In the genomic region with DNA sequence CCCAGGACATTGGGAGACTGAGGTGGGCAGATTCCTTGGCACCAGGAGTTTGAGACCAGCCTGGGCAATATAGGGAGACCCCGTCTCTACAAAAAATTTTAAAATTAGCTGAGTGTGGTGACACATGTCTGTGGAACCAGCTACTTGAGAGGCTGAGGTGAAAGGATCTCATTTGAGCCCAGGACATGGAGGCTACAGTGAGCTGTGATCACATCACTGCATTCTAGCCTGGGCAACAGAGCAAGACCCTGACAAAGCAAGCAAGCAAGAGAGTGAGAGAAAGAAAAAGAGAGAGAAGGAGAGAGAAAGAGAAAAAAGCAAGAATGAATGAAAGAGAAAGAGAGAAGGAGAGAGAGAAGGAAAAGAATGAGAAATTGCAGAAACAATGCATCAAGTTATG, we compare ENCODE assay signal across 24 cellular contexts. TPM values are rescaled to one million over a fixed set of nuclear protein-coding genes. Genes with fewer than 3 reads are reported as not detected.
A peak's percentile ranks its signal among the peaks of the same experiment; 100 is the strongest.
DNase-seq lines count a peak whose midpoint lies in the region; ATAC-seq and TF ChIP-seq lines count a peak whose summit lies in the region.
"Had no signal": no experiment of that assay in that cellular context is flagged by ENCODE, and none has a peak within 500 bp of the region (broad histone marks: within the 10 kb centered on the region; RNA-seq: fewer than 3 reads in every experiment).

No MANE protein-coding gene starts in this region.

- H3K9me3 Mint-ChIP-seq in activated naive CD8-positive, alpha-beta T cell treated with anti-CD3 and anti-CD28 coated beads, Interleukin-2, amount 10 ng/mL, durations not matched to agents 7 days and 5 days, result no peaks in the 10 kb centered on the region
- H3K9me3 Mint-ChIP-seq in activated naive CD8-positive, alpha-beta T cell treated with anti-CD3 and anti-CD28 coated beads, Interleukin-2, amount 50 U/mL, for 24 hours, result no peaks in the 10 kb centered on the region
- no peaks in the 10 kb centered on the region for H3K9me3 Mint-ChIP-seq in activated T-helper 1 cell treated with anti-CD3 and anti-CD28 coated beads, Interleukin-12 subunit alpha, Interleukin-12 subunit beta, Interleukin-2, Interleukin-4 antibody, amounts not matched to agents 30 ng/mL and 10 ng/mL and 1 ng/mL, durations not matched to agents 14 hours and 24 hours and 36 hours
- no peaks in the 10 kb centered on the region for H3K9me3 Mint-ChIP-seq in central memory CD8-positive, alpha-beta T cell
- H3K9me3 Mint-ChIP-seq: CD8-positive, alpha-beta memory T cell had no signal

- DNase-seq in activated naive CD8-positive, alpha-beta T cell treated with anti-CD3 and anti-CD28 coated beads, Interleukin-2, amount 10 ng/mL, durations not matched to agents 7 days and 5 days, result no peak
- no peak for DNase-seq in activated naive CD8-positive, alpha-beta T cell treated with anti-CD3 and anti-CD28 coated beads, Interleukin-2, amount 50 U/mL, for 24 hours
- no peak for DNase-seq in activated T-helper 1 cell treated with anti-CD3 and anti-CD28 coated beads, Interleukin-12 subunit alpha, Interleukin-12 subunit beta, Interleukin-2, Interleukin-4 antibody, amounts not matched to agents 30 ng/mL and 10 ng/mL and 1 ng/mL, durations not matched to agents 14 hours and 24 hours and 36 hours (ENCODE audit: low spot score)
- DNase-seq in central memory CD8-positive, alpha-beta T cell (ENCODE audit: low spot score in 2 of 2), result no peak
- DNase-seq in anterior cingulate cortex (lab: John Stamatoyannopoulos, UW), result no peak
- no peak for DNase-seq in SIG-M5 (lab: John Stamatoyannopoulos, UW)
- DNase-seq in OCI-LY7 (ENCODE audit: low spot score), result no peak
- DNase-seq: CD8-positive, alpha-beta memory T cell; DMS 273 treated with DMSO at 0.1 percent for 48 hours; DMS79; EL; GDM1; HCEC 1CT; IMR-90; MM.1S; NCI-H2029; NCI-H226; NCI-H510A; OCI-M1; SK-N-SH had no signal

- H3K4me3 Mint-ChIP-seq in activated naive CD8-positive, alpha-beta T cell treated with anti-CD3 and anti-CD28 coated beads, Interleukin-2, amount 10 ng/mL, durations not matched to agents 7 days and 5 days, result no peak overlapping the region
- no peak overlapping the region for H3K4me3 Mint-ChIP-seq in activated naive CD8-positive, alpha-beta T cell treated with anti-CD3 and anti-CD28 coated beads, Interleukin-2, amount 50 U/mL, for 24 hours
- no peak overlapping the region for H3K4me3 Mint-ChIP-seq in activated T-helper 1 cell treated with anti-CD3 and anti-CD28 coated beads, Interleukin-12 subunit alpha, Interleukin-12 subunit beta, Interleukin-2, Interleukin-4 antibody, amounts not matched to agents 30 ng/mL and 10 ng/mL and 1 ng/mL, durations not matched to agents 14 hours and 24 hours and 36 hours
- no peak overlapping the region for H3K4me3 Mint-ChIP-seq in central memory CD8-positive, alpha-beta T cell
- H3K4me3 Mint-ChIP-seq: B cell; CD8-positive, alpha-beta memory T cell had no signal

- H3K36me3 Mint-ChIP-seq in activated naive CD8-positive, alpha-beta T cell treated with anti-CD3 and anti-CD28 coated beads, Interleukin-2, amount 10 ng/mL, durations not matched to agents 7 days and 5 days, result peaks cover 31% of the 10 kb centered on the region
- H3K36me3 Mint-ChIP-seq in activated naive CD8-positive, alpha-beta T cell treated with anti-CD3 and anti-CD28 coated beads, Interleukin-2, amount 50 U/mL, for 24 hours (ENCODE audit: low read depth), result peaks cover 61% of the 10 kb centered on the region
- peaks cover 46% of the 10 kb centered on the region for H3K36me3 Mint-ChIP-seq in activated T-helper 1 cell treated with anti-CD3 and anti-CD28 coated beads, Interleukin-12 subunit alpha, Interleukin-12 subunit beta, Interleukin-2, Interleukin-4 antibody, amounts not matched to agents 30 ng/mL and 10 ng/mL and 1 ng/mL, durations not matched to agents 14 hours and 24 hours and 36 hours (ENCODE audit: low read depth)
- peaks cover 62% of the 10 kb centered on the region for H3K36me3 Mint-ChIP-seq in central memory CD8-positive, alpha-beta T cell (ENCODE audit: insufficient read depth)

- H3K9me3 ChIP-seq in OCI-LY7 (ENCODE audit: low read length), result no peaks in the 10 kb centered on the region
- H3K9me3 ChIP-seq: SK-N-SH had no signal

- H3K36me3 ChIP-seq in OCI-LY7 (ENCODE audit: insufficient read depth, low read length), result peaks cover 93% of the 10 kb centered on the region

- no peak for ATAC-seq in activated naive CD8-positive, alpha-beta T cell treated with anti-CD3 and anti-CD28 coated beads, Interleukin-2, amount 10 ng/mL, durations not matched to agents 7 days and 5 days (ENCODE audit: low read depth)
- no peak for ATAC-seq in activated naive CD8-positive, alpha-beta T cell treated with anti-CD3 and anti-CD28 coated beads, Interleukin-2, amount 50 U/mL, for 24 hours
- no peak for ATAC-seq in central memory CD8-positive, alpha-beta T cell (replicated peaks; ENCODE audit: extremely low read depth, poor library complexity, severe bottlenecking)
- ATAC-seq: GM12878 had no signal

- H4K20me1 ChIP-seq in OCI-LY7 (ENCODE audit: insufficient read depth, low read length), result no peaks in the 10 kb centered on the region; the same call in 1 of the 2 replicates

- no peaks in the 10 kb centered on the region for H3K79me2 ChIP-seq in OCI-LY7 (ENCODE audit: insufficient read depth, low read depth, low read length)

- no peaks in the 10 kb centered on the region for H3K4me1 ChIP-seq in OCI-LY7 (ENCODE audit: insufficient read depth, low read length, poor library complexity, severe bottlenecking)

- no peaks in the 10 kb centered on the region for H3K27me3 Mint-ChIP-seq in activated naive CD8-positive, alpha-beta T cell treated with anti-CD3 and anti-CD28 coated beads, Interleukin-2, amount 10 ng/mL, durations not matched to agents 7 days and 5 days
- no peaks in the 10 kb centered on the region for H3K27me3 Mint-ChIP-seq in activated naive CD8-positive, alpha-beta T cell treated with anti-CD3 and anti-CD28 coated beads, Interleukin-2, amount 50 U/mL, for 24 hours
- H3K27me3 Mint-ChIP-seq in activated T-helper 1 cell treated with anti-CD3 and anti-CD28 coated beads, Interleukin-12 subunit alpha, Interleukin-12 subunit beta, Interleukin-2, Interleukin-4 antibody, amounts not matched to agents 30 ng/mL and 10 ng/mL and 1 ng/mL, durations not matched to agents 14 hours and 24 hours and 36 hours (ENCODE audit: insufficient read depth), result no peaks in the 10 kb centered on the region
- H3K27me3 Mint-ChIP-seq in central memory CD8-positive, alpha-beta T cell, result no peaks in the 10 kb centered on the region
- H3K27me3 Mint-ChIP-seq: B cell; CD8-positive, alpha-beta memory T cell had no signal

- CTCF ChIA-PET in OCI-LY7 (lab: Charles Lee; ENCODE audit: unreplicated experiment), result interaction anchor here (0.6 kb wide), 1 partner anchor 137 kb away, joined by 3 read pairs; no protein-coding TSS in a partner anchor

- POLR2A ChIA-PET in activated naive CD8-positive, alpha-beta T cell treated with anti-CD3 and anti-CD28 coated beads, Interleukin-2, amount 10 ng/mL, durations not matched to agents 7 days and 5 days (lab: Charles Lee), result no interaction called here
- POLR2A ChIA-PET in OCI-LY7 (lab: Charles Lee), result no interaction called here

- peak overlapping the region; percentile 43 for H3K27ac Mint-ChIP-seq in activated naive CD8-positive, alpha-beta T cell treated with anti-CD3 and anti-CD28 coated beads, Interleukin-2, amount 10 ng/mL, durations not matched to agents 7 days and 5 days
- H3K27ac Mint-ChIP-seq in activated naive CD8-positive, alpha-beta T cell treated with anti-CD3 and anti-CD28 coated beads, Interleukin-2, amount 50 U/mL, for 24 hours, result no peak overlapping the region
- peak overlapping the region; percentile 47 for H3K27ac Mint-ChIP-seq in activated T-helper 1 cell treated with anti-CD3 and anti-CD28 coated beads, Interleukin-12 subunit alpha, Interleukin-12 subunit beta, Interleukin-2, Interleukin-4 antibody, amounts not matched to agents 30 ng/mL and 10 ng/mL and 1 ng/mL, durations not matched to agents 14 hours and 24 hours and 36 hours
- H3K27ac Mint-ChIP-seq in central memory CD8-positive, alpha-beta T cell (ENCODE audit: low read depth), result peak overlapping the region; percentile 35
- H3K27ac Mint-ChIP-seq: B cell had no signal

- no peak overlapping the region for H3K27ac ChIP-seq in OCI-LY7 (ENCODE audit: low read depth, low read length, poor library complexity, severe bottlenecking)
- H3K27ac ChIP-seq: C4-2B, KMS-11 had no signal

- TF ChIP-seq CTCF in OCI-LY7 (conservative IDR thresholded peaks at IDR 0.05; ENCODE audit: low read length), result no peak

- H3K4me1 Mint-ChIP-seq in activated naive CD8-positive, alpha-beta T cell treated with anti-CD3 and anti-CD28 coated beads, Interleukin-2, amount 10 ng/mL, durations not matched to agents 7 days and 5 days, result peaks cover 6% of the 10 kb centered on the region
- H3K4me1 Mint-ChIP-seq in activated naive CD8-positive, alpha-beta T cell treated with anti-CD3 and anti-CD28 coated beads, Interleukin-2, amount 50 U/mL, for 24 hours, result peaks cover 3% of the 10 kb centered on the region
- H3K4me1 Mint-ChIP-seq in activated T-helper 1 cell treated with anti-CD3 and anti-CD28 coated beads, Interleukin-12 subunit alpha, Interleukin-12 subunit beta, Interleukin-2, Interleukin-4 antibody, amounts not matched to agents 30 ng/mL and 10 ng/mL and 1 ng/mL, durations not matched to agents 14 hours and 24 hours and 36 hours (ENCODE audit: low read depth), result peaks cover 4% of the 10 kb centered on the region
- H3K4me1 Mint-ChIP-seq in central memory CD8-positive, alpha-beta T cell, result no peaks in the 10 kb centered on the region

- intact Hi-C loops in activated T-helper 1 cell treated with anti-CD3 and anti-CD28 coated beads, Interleukin-12 subunit alpha, Interleukin-12 subunit beta, Interleukin-2, Interleukin-4 antibody, amounts not matched to agents 30 ng/mL and 10 ng/mL and 1 ng/mL, durations not matched to agents 14 hours and 24 hours and 36 hours (cut with micrococcal nuclease), result loop anchor here (10.0 kb wide), 1 partner anchor 106 kb away; no protein-coding TSS in a partner anchor
- intact Hi-C loops in OCI-LY7 (cut with micrococcal nuclease; ENCODE audit: unreplicated experiment), result no loop called here

- H3K4me2 ChIP-seq in OCI-LY7 (ENCODE audit: low read length), result no peak overlapping the region
- H3K4me2 ChIP-seq: KMS-11, SK-N-SH had no signal

- no peaks in the 10 kb centered on the region for H3K9me2 ChIP-seq in OCI-LY7 (ENCODE audit: insufficient read depth, low read length)
- H3K9me2 ChIP-seq: SK-N-SH had no signal

- no TSS peak for BruUV-seq in OCI-LY7 (replicated peaks; lab: Mats Ljungman, UMichigan)

- no peak overlapping the region for H3K4me3 ChIP-seq in OCI-LY7 (ENCODE audit: low read depth, low read length, poor library complexity, severe bottlenecking)
- H3K4me3 ChIP-seq: GM12878 had no signal

- H2AFZ ChIP-seq in OCI-LY7 (ENCODE audit: low read length), result no peak overlapping the region

RNA-seq across cellular contexts. Expression of a gene that starts 52.1 kb away (rescaled TPM):
- under 1 TPM; 0.25 to 0.43 TPM for total RNA-seq in activated naive CD8-positive, alpha-beta T cell treated with anti-CD3 and anti-CD28 coated beads, Interleukin-2, amount 10 ng/mL, durations not matched to agents 7 days and 5 days
- 1.4 and 1.7 TPM in 2 replicates for total RNA-seq in activated T-helper 1 cell treated with anti-CD3 and anti-CD28 coated beads, Interleukin-12 subunit alpha, Interleukin-12 subunit beta, Interleukin-2, Interleukin-4 antibody, amounts not matched to agents 30 ng/mL and 10 ng/mL and 1 ng/mL, durations not matched to agents 14 hours and 24 hours and 36 hours
- total RNA-seq in OCI-LY7 (2014; rRNA removed; shearing (Covaris generic)), result 0.41 and 0.66 TPM in 2 replicates
- total RNA-seq in OCI-LY7 (2022), result 0.13 and 0.22 TPM in 2 replicates
